Comparison of ENCODE assay signal across 13 cellular contexts in the genomic region with DNA sequence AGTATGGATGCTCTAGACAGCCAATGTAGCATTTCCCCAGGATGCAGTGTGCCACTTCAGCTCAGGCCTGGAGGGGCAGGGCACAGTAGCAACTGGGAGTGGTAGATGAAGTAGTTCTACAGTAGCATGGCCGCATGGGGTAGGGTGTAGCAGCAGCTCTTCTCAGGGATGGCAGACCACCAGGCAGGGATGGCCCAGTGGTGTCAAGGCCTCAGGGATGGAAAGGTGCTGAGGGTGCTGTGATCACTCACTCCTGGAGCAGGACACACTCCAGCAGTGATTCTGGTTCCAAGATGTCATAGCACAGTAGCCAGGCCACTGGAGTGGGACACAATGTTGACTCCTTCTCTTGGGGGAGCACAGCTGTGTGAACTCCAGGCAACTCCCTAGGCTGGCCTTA.
A peak's percentile ranks its signal among the peaks of the same experiment; 100 is the strongest.
DNase-seq lines count a peak whose midpoint lies in the region; TF ChIP-seq lines count a peak whose summit lies in the region.
"Had no signal": no experiment of that assay in that cellular context is flagged by ENCODE, and none has a peak within 500 bp of the region (broad histone marks: within the 10 kb centered on the region; RNA-seq: fewer than 3 reads in every experiment).

No MANE protein-coding gene starts in this region.

- H3K27me3 ChIP-seq in trophoblast cell (ENCODE audit: insufficient read depth, low read length) (no peaks in the 10 kb centered on the region), testis (no peaks in the 10 kb centered on the region), WERI-Rb-1 (ENCODE audit: insufficient read depth, low read depth, severe bottlenecking) (no peaks in the 10 kb centered on the region), tibial nerve (no peaks in the 10 kb centered on the region)
- H3K27me3 ChIP-seq: BLaER1 treated with 17β-estradiol and CSF1 and Interleukin-3, amounts not matched to agents 10 nM and 100 nM had no signal

- H3K36me3 ChIP-seq in trophoblast cell (ENCODE audit: control insufficient read depth in 1 of 2, insufficient read depth in 2 of 2, low read length in 2 of 2) (no peaks in the 10 kb centered on the region), testis (ENCODE audit: low read depth, missing control alignments) (no peaks in the 10 kb centered on the region), WERI-Rb-1 (no peaks in the 10 kb centered on the region), tibial nerve (no peaks in the 10 kb centered on the region)
- H3K36me3 ChIP-seq: BLaER1 treated with 17β-estradiol and CSF1 and Interleukin-3, amounts not matched to agents 10 nM and 100 nM had no signal

- H3K4me3 ChIP-seq in trophoblast cell (ENCODE audit: low read depth, low read length) (no peak overlapping the region), testis (no peak overlapping the region), WERI-Rb-1 (ENCODE audit: low read depth, low read length) (no peak overlapping the region), tibial nerve (no peak overlapping the region)
- H3K4me3 ChIP-seq: BLaER1 treated with 17β-estradiol and CSF1 and Interleukin-3, amounts not matched to agents 10 nM and 100 nM; GM12878 had no signal

- TF ChIP-seq CTCF in testis (IDR thresholded peaks at IDR 0.05) (no peak), WERI-Rb-1 (IDR thresholded peaks at IDR 0.05; ENCODE audit: low read depth, low read length) (no peak), tibial nerve (IDR thresholded peaks at IDR 0.05) (no peak)

- H3K14ac ChIP-seq in trophoblast cell (ENCODE audit: low read length), result no peak overlapping the region

- H2AFZ ChIP-seq in trophoblast cell (ENCODE audit: insufficient read depth, low read length, poor library complexity), result no peak overlapping the region

- no peak overlapping the region for H2BK120ac ChIP-seq in trophoblast cell (ENCODE audit: insufficient read depth, low read length, poor library complexity)

- no peaks in the 10 kb centered on the region for H3K4me1 ChIP-seq in trophoblast cell (ENCODE audit: control insufficient read depth in 1 of 2, insufficient read depth in 2 of 2, low read length in 2 of 2)
- H3K4me1 ChIP-seq in testis, result no peaks in the 10 kb centered on the region
- H3K4me1 ChIP-seq in tibial nerve, result no peaks in the 10 kb centered on the region
- H3K4me1 ChIP-seq: BLaER1 treated with 17β-estradiol and CSF1 and Interleukin-3, amounts not matched to agents 10 nM and 100 nM had no signal

- no peak overlapping the region for H2BK12ac ChIP-seq in trophoblast cell (ENCODE audit: low read length)

- no peak for TF ChIP-seq EP300 in tibial nerve (IDR thresholded peaks at IDR 0.05)

- H3K4ac ChIP-seq in trophoblast cell (ENCODE audit: low read depth, low read length), result no peak overlapping the region

- H3K23ac ChIP-seq in trophoblast cell (ENCODE audit: low read length), result peak overlapping the region; percentile 35

- H4K12ac ChIP-seq in trophoblast cell (ENCODE audit: low read depth, low read length), result no peak overlapping the region

- no peak overlapping the region for H2BK5ac ChIP-seq in trophoblast cell (ENCODE audit: low read depth, low read length, poor library complexity)

- no peak overlapping the region for H4K8ac ChIP-seq in trophoblast cell (ENCODE audit: low read depth, low read length)

- WGBS in trophoblast cell (ENCODE audit: extremely low coverage, insufficient coverage, insufficient read length), result no CpG with 5 or more reads among the region's 1 CpG
- 83% methylated on average over 1 of the region's 1 CpG; no CpG with 5 or more reads in 1 of the 2 donors for WGBS in testis, 2 donors
- 83 to 86% methylated on average over 1 of the region's 1 CpG for WGBS in tibial nerve, 2 donors

- no peak overlapping the region for H3K4me2 ChIP-seq in trophoblast cell (ENCODE audit: low read length)
- H3K4me2 ChIP-seq: BLaER1 treated with 17β-estradiol and CSF1 and Interleukin-3, amounts not matched to agents 10 nM and 100 nM had no signal

- H3K27ac ChIP-seq in trophoblast cell (ENCODE audit: low read depth, low read length), result no peak overlapping the region
- no peak overlapping the region for H3K27ac ChIP-seq in testis
- H3K27ac ChIP-seq in WERI-Rb-1, result no peak overlapping the region
- no peak overlapping the region for H3K27ac ChIP-seq in tibial nerve
- H3K27ac ChIP-seq: BLaER1 treated with 17β-estradiol and CSF1 and Interleukin-3, amounts not matched to agents 10 nM and 100 nM had no signal

- H3K79me1 ChIP-seq in trophoblast cell (ENCODE audit: low read length), result no peaks in the 10 kb centered on the region

- H3K9ac ChIP-seq in trophoblast cell (ENCODE audit: low read length), result peak overlapping the region; percentile 27
- H3K9ac ChIP-seq: BLaER1 treated with 17β-estradiol and CSF1 and Interleukin-3, amounts not matched to agents 10 nM and 100 nM had no signal

- no peak overlapping the region for H2AK5ac ChIP-seq in trophoblast cell (ENCODE audit: low read length)

- peak; percentile 13 for DNase-seq in activated CD8-positive, alpha-beta memory T cell treated with anti-CD3 and anti-CD28 coated beads, Interleukin-2, amount 50 U/mL, for 48 hours
- no peak for DNase-seq in activated CD8-positive, alpha-beta memory T cell treated with anti-CD3 and anti-CD28 coated beads, Interleukin-2, amount 50 U/mL, for 4 hours
- peak; percentile 2 for DNase-seq in iPS-NIHi7 (ENCODE audit: extremely low spot score)
- no peak for DNase-seq in trophoblast cell
- no peak for DNase-seq in testis
- DNase-seq in WERI-Rb-1, result no peak
- DNase-seq in tibial nerve (ENCODE audit: low spot score in 2 of 2), result no peak
- DNase-seq: ACHN; CD4-positive, CD25-positive, alpha-beta regulatory T cell; GOT3; H9 had no signal

- intact Hi-C loops in testis (cut with DNase I; ENCODE audit: low total_unique reads), result no loop called here

- no peak overlapping the region for H4K91ac ChIP-seq in trophoblast cell (ENCODE audit: low read depth, low read length)

- H3K9me3 ChIP-seq in trophoblast cell (ENCODE audit: insufficient read depth, low read depth, low read length) (peaks cover 10% of the 10 kb centered on the region), testis (no peaks in the 10 kb centered on the region), WERI-Rb-1 (ENCODE audit: severe bottlenecking) (peaks cover 17% of the 10 kb centered on the region), tibial nerve (peaks cover 0 to 47% (median 17%) of the 10 kb centered on the region in 4 donors)

- TF ChIP-seq POLR2A in testis (IDR thresholded peaks at IDR 0.05) (no peak), tibial nerve (IDR thresholded peaks at IDR 0.05) (no peak)

- H3K18ac ChIP-seq in trophoblast cell (ENCODE audit: low read length), result no peak overlapping the region

- H3K79me2 ChIP-seq in trophoblast cell (ENCODE audit: control insufficient read depth, insufficient read depth, low read length, poor library complexity), result no peaks in the 10 kb centered on the region

Comparison
In these comparisons a context has a peak if more than half of its experiments do, and no peak if none do; other contexts are left out.
1. DNase-seq: peak in activated CD8-positive, alpha-beta memory T cell treated with anti-CD3 and anti-CD28 coated beads, Interleukin-2, amount 50 U/mL, for 48 hours (single experiment) and iPS-NIHi7 (single experiment); none in activated CD8-positive, alpha-beta memory T cell treated with anti-CD3 and anti-CD28 coated beads, Interleukin-2, amount 50 U/mL, for 4 hours (single experiment), trophoblast cell (0 of 2), testis (single experiment), WERI-Rb-1 (single experiment) and tibial nerve (0 of 2).